ENCODE assay signal across 14 cellular contexts in genomic region chr3:104510091-104510860, GRCh38.
DNase-seq lines count a peak whose midpoint lies in the region; ATAC-seq and TF ChIP-seq lines count a peak whose summit lies in the region.
"Had no signal": no experiment of that assay in that cellular context is flagged by ENCODE, and none has a peak within 500 bp of the region (broad histone marks: within the 10 kb centered on the region; RNA-seq: fewer than 3 reads in every experiment).

No MANE protein-coding gene starts in this region.

- TF ChIP-seq CTCF in DOHH2 (IDR thresholded peaks at IDR 0.05; ENCODE audit: low read depth, low read length, poor library complexity, severe bottlenecking) (no peak), OCI-LY1 (IDR thresholded peaks at IDR 0.05; ENCODE audit: low read length) (no peak), esophagus squamous epithelium (IDR thresholded peaks at IDR 0.05) (no peak), gastrocnemius medialis (IDR thresholded peaks at IDR 0.05 in 4 of 5, conservative IDR thresholded peaks at IDR 0.05 in 1 of 5) (no peak)

- H3K9me2 ChIP-seq in DOHH2 (replicated peaks; ENCODE audit: control insufficient read depth, low read length) (no peaks in the 10 kb centered on the region), OCI-LY1 (ENCODE audit: low read depth, low read length) (no peaks in the 10 kb centered on the region)

- H3K4me2 ChIP-seq in DOHH2 (ENCODE audit: low read length): peak overlapping the region; percentile 51
- H3K4me2 ChIP-seq in OCI-LY1 (ENCODE audit: low read length): peak overlapping the region; percentile 38; the same call in 1 of the 2 replicates

- no peak overlapping the region; the same call in 1 of the 2 replicates for H3K9ac ChIP-seq in OCI-LY1 (ENCODE audit: low read length)

- H2AFZ ChIP-seq in OCI-LY1 (ENCODE audit: low read length): no peak overlapping the region

- peak overlapping the region; percentile 38 for H3K4me3 ChIP-seq in DOHH2 (ENCODE audit: low read length)
- no peak overlapping the region for H3K4me3 ChIP-seq in OCI-LY1 (ENCODE audit: low read depth, low read length, poor library complexity, severe bottlenecking)
- no peak overlapping the region for H3K4me3 ChIP-seq in esophagus squamous epithelium
- H3K4me3 ChIP-seq in gastrocnemius medialis: no peak overlapping the region
- H3K4me3 ChIP-seq: dorsolateral prefrontal cortex, gastroesophageal sphincter had no signal

- H3K4me1 ChIP-seq in DOHH2 (ENCODE audit: control insufficient read depth, low read length): peaks cover 17% of the 10 kb centered on the region
- H3K4me1 ChIP-seq in OCI-LY1 (ENCODE audit: insufficient read depth, low read length, severe bottlenecking): peaks cover 15% of the 10 kb centered on the region
- H3K4me1 ChIP-seq in esophagus squamous epithelium: no peaks in the 10 kb centered on the region
- H3K4me1 ChIP-seq in gastrocnemius medialis: no peaks in the 10 kb centered on the region
- H3K4me1 ChIP-seq: gastroesophageal sphincter had no signal

- no peaks in the 10 kb centered on the region for H3K27me3 ChIP-seq in DOHH2 (ENCODE audit: control insufficient read depth, low read length)
- no peaks in the 10 kb centered on the region for H3K27me3 ChIP-seq in OCI-LY1 (ENCODE audit: insufficient read depth, low read length)
- H3K27me3 ChIP-seq in esophagus squamous epithelium: no peaks in the 10 kb centered on the region
- no peaks in the 10 kb centered on the region for H3K27me3 ChIP-seq in gastrocnemius medialis
- H3K27me3 ChIP-seq: gastroesophageal sphincter had no signal

- TF ChIP-seq POLR2A in esophagus squamous epithelium (IDR thresholded peaks at IDR 0.05) (no peak), gastrocnemius medialis (IDR thresholded peaks at IDR 0.05) (no peak)

- DNase-seq in fibroblast of gingiva (ENCODE audit: low read depth) (peak; percentile 52), esophagus squamous epithelium (lab: John Stamatoyannopoulos, UW) (no peak), gastrocnemius medialis (no peak)
- no peak for DNase-seq in activated CD4-positive, alpha-beta T cell treated with anti-CD3 and anti-CD28 coated beads for 48 hours
- no peak for DNase-seq in activated naive CD4-positive, alpha-beta T cell treated with Interleukin-2 at 50 U/mL for 16 hours
- DNase-seq: activated T-cell treated with anti-CD3 and anti-CD28 coated beads, Interleukin-2, amount 50 U/mL, for 48 hours; amygdala; dorsolateral prefrontal cortex; NCI-H2107; trophoblast cell had no signal

- no peaks in the 10 kb centered on the region for H3F3A ChIP-seq in DOHH2 (ENCODE audit: control insufficient read depth, insufficient read depth)
- no peaks in the 10 kb centered on the region for H3F3A ChIP-seq in OCI-LY1 (ENCODE audit: insufficient read depth, low read length)

- intact Hi-C loops in esophagus squamous epithelium (cut with DNase I): no loop called here
- intact Hi-C loops in gastrocnemius medialis (cut with DNase I; ENCODE audit: low total_unique reads): no loop called here

- H3K9me3 ChIP-seq in DOHH2 (ENCODE audit: control insufficient read depth, insufficient read depth, low read length): peaks cover 17% of the 10 kb centered on the region
- H3K9me3 ChIP-seq in OCI-LY1 (ENCODE audit: low read length): peaks cover 11% of the 10 kb centered on the region
- no peaks in the 10 kb centered on the region for H3K9me3 ChIP-seq in esophagus squamous epithelium
- H3K9me3 ChIP-seq in gastrocnemius medialis: no peaks in the 10 kb centered on the region
- H3K9me3 ChIP-seq: gastroesophageal sphincter had no signal

- in situ Hi-C loops in gastrocnemius medialis (cut with MboI; ENCODE audit: low sequenced_read_pairs in 4 of 4): no loop called here

- H4K20me1 ChIP-seq in DOHH2 (ENCODE audit: control insufficient read depth, insufficient read depth, low read depth, low read length) (no peaks in the 10 kb centered on the region), OCI-LY1 (ENCODE audit: insufficient read depth, low read length) (no peaks in the 10 kb centered on the region)

- WGBS in esophagus squamous epithelium, 2 donors: 49 to 52% methylated on average over 3 of the region's 3 CpGs

- H3K27ac ChIP-seq in DOHH2 (ENCODE audit: low read depth, low read length) (no peak overlapping the region), OCI-LY1 (ENCODE audit: low read depth, low read length, poor library complexity, severe bottlenecking) (peak overlapping the region; percentile 66), esophagus squamous epithelium (no peak overlapping the region), gastrocnemius medialis (no peak overlapping the region)
- H3K27ac ChIP-seq: dorsolateral prefrontal cortex, gastroesophageal sphincter had no signal

- H3K36me3 ChIP-seq in DOHH2 (ENCODE audit: control insufficient read depth, low read length) (no peaks in the 10 kb centered on the region), OCI-LY1 (ENCODE audit: insufficient read depth, low read length) (peaks cover 23% of the 10 kb centered on the region), esophagus squamous epithelium (no peaks in the 10 kb centered on the region), gastrocnemius medialis (no peaks in the 10 kb centered on the region)
- H3K36me3 ChIP-seq: gastroesophageal sphincter had no signal

- ATAC-seq in HG02885 (IDR thresholded peaks at IDR 0.05; ENCODE audit: poor library complexity, unreplicated experiment): peak; percentile 42
- ATAC-seq in gastrocnemius medialis: no peak
- ATAC-seq: gastroesophageal sphincter had no signal

- H3K79me2 ChIP-seq in DOHH2 (ENCODE audit: control insufficient read depth, low read length) (no peaks in the 10 kb centered on the region), OCI-LY1 (ENCODE audit: insufficient read depth, low read length) (no peaks in the 10 kb centered on the region)
